Comparison of ENCODE assay signal across 1 cellular context in the genomic region with DNA sequence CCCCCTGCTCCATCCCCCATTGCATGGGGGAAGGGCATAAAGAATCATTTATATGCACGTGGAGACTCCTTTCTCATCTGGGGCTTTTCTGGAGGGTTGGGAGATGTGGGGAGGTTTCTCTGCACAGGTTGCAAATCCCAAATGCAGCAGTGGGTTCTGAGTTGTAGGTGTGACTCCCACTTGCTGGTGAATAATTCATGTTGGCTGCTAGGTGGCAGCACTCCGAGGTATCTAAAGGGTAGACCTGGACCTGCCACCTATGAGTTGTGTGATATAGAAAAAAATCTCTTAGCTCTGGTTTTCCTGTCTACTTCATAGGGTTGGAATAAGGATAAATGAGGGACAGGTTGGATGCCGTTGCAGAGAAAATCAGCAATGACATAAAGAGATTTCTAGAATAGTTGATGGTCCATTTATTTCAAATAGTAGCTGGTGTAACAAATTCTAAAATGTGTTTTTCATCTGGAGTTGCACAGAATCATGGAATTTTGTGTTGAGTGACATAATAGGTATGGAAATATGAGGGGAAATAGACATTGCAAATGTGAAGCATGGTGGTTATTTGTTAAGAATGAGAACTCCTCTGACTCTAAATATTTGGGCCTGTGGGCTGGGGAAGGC.
TF ChIP-seq lines count a peak whose summit lies in the region.

No MANE protein-coding gene starts in this region.

TF ChIP-seq in liver, 16 proteins besides CTCF, POLR2A, EP300 and RAD21 (continued from another document):
- TF ChIP-seq, protein P1, sequence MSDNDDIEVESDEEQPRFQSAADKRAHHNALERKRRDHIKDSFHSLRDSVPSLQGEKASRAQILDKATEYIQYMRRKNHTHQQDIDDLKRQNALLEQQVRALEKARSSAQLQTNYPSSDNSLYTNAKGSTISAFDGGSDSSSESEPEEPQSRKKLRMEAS (IDR thresholded peaks at IDR 0.05), result no peak
- TF ChIP-seq, protein P2, sequence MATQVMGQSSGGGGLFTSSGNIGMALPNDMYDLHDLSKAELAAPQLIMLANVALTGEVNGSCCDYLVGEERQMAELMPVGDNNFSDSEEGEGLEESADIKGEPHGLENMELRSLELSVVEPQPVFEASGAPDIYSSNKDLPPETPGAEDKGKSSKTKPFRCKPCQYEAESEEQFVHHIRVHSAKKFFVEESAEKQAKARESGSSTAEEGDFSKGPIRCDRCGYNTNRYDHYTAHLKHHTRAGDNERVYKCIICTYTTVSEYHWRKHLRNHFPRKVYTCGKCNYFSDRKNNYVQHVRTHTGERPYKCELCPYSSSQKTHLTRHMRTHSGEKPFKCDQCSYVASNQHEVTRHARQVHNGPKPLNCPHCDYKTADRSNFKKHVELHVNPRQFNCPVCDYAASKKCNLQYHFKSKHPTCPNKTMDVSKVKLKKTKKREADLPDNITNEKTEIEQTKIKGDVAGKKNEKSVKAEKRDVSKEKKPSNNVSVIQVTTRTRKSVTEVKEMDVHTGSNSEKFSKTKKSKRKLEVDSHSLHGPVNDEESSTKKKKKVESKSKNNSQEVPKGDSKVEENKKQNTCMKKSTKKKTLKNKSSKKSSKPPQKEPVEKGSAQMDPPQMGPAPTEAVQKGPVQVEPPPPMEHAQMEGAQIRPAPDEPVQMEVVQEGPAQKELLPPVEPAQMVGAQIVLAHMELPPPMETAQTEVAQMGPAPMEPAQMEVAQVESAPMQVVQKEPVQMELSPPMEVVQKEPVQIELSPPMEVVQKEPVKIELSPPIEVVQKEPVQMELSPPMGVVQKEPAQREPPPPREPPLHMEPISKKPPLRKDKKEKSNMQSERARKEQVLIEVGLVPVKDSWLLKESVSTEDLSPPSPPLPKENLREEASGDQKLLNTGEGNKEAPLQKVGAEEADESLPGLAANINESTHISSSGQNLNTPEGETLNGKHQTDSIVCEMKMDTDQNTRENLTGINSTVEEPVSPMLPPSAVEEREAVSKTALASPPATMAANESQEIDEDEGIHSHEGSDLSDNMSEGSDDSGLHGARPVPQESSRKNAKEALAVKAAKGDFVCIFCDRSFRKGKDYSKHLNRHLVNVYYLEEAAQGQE (IDR thresholded peaks at IDR 0.05), result no peak
- TF ChIP-seq, protein P3, sequence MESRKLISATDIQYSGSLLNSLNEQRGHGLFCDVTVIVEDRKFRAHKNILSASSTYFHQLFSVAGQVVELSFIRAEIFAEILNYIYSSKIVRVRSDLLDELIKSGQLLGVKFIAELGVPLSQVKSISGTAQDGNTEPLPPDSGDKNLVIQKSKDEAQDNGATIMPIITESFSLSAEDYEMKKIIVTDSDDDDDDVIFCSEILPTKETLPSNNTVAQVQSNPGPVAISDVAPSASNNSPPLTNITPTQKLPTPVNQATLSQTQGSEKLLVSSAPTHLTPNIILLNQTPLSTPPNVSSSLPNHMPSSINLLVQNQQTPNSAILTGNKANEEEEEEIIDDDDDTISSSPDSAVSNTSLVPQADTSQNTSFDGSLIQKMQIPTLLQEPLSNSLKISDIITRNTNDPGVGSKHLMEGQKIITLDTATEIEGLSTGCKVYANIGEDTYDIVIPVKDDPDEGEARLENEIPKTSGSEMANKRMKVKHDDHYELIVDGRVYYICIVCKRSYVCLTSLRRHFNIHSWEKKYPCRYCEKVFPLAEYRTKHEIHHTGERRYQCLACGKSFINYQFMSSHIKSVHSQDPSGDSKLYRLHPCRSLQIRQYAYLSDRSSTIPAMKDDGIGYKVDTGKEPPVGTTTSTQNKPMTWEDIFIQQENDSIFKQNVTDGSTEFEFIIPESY (IDR thresholded peaks at IDR 0.05), result no peak
- TF ChIP-seq GABPA (IDR thresholded peaks at IDR 0.05 in 1 of 2, conservative IDR thresholded peaks at IDR 0.05 in 1 of 2) (no peak), FOXA2 (IDR thresholded peaks at IDR 0.05) (no peak)
